In the genomic region with DNA sequence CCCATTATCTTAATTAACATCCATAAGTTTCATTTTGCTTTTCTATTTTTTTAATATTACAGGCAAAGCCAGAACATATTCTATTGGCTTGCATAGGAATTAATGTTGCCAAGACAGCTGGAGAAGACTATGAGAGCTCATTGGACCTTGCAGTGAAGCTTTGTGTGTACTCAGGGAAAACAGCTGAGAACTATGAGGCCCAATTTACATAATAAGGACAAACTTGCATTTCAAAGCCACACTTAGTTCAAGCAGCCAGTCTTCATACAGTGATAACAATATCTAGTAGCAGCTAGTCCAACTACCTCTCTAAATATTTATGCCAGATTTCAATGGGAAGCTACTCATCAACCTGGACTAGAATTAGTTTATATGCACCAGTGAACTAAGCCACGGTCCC, we compare ENCODE assay signal across 20 cellular contexts.
DNase-seq lines count a peak whose midpoint lies in the region; ATAC-seq, FAIRE-seq and TF ChIP-seq lines count a peak whose summit lies in the region.
"Had no signal": no experiment of that assay in that cellular context is flagged by ENCODE, and none has a peak within 500 bp of the region (broad histone marks: within the 10 kb centered on the region; RNA-seq: fewer than 3 reads in every experiment).

No MANE protein-coding gene starts in this region.

- FAIRE-seq in D721Med (lab: Jason Lieb, UNC), result peak; percentile 67
- FAIRE-seq: GM12878, GM18507, H54 had no signal

- H3K9me3 Mint-ChIP-seq in activated T-cell treated with anti-CD3 and anti-CD28 coated beads, Interleukin-2, amount 50 U/mL, for 72 hours, result no peaks in the 10 kb centered on the region
- H3K9me3 Mint-ChIP-seq in activated T-helper 2 cell treated with anti-CD3 and anti-CD28 coated beads, Interferon-gamma antibody, Interleukin-2, Interleukin-4, amounts not matched to agents 10 μg/mL and 5 μg/mL and 100 μg/mL, durations not matched to agents 14 hours and 24 hours and 36 hours, result no peaks in the 10 kb centered on the region
- H3K9me3 Mint-ChIP-seq: CD8-positive, alpha-beta T cell had no signal

- no peak overlapping the region for H3K27ac Mint-ChIP-seq in activated T-cell treated with anti-CD3 and anti-CD28 coated beads, Interleukin-2, amount 50 U/mL, for 72 hours
- no peak overlapping the region for H3K27ac Mint-ChIP-seq in activated T-helper 2 cell treated with anti-CD3 and anti-CD28 coated beads, Interferon-gamma antibody, Interleukin-2, Interleukin-4, amounts not matched to agents 10 μg/mL and 5 μg/mL and 100 μg/mL, durations not matched to agents 14 hours and 24 hours and 36 hours
- H3K27ac Mint-ChIP-seq: CD8-positive, alpha-beta T cell had no signal

- ATAC-seq in HG02973 (IDR thresholded peaks at IDR 0.05; ENCODE audit: unreplicated experiment) (no peak), GM21528 (IDR thresholded peaks at IDR 0.05; ENCODE audit: low FRiP score, unreplicated experiment) (no peak)
- no peak for ATAC-seq in activated T-cell treated with anti-CD3 and anti-CD28 coated beads, Interleukin-2, amount 50 U/mL, for 72 hours (replicated peaks in 1 of 2)
- ATAC-seq: CD8-positive, alpha-beta T cell; GM12878 had no signal

- no peak for TF ChIP-seq CTCF in D721Med (IDR thresholded peaks at IDR 0.05; ENCODE audit: insufficient read depth, missing control alignments)

- no peak overlapping the region for H3K4me3 Mint-ChIP-seq in activated T-cell treated with anti-CD3 and anti-CD28 coated beads, Interleukin-2, amount 50 U/mL, for 72 hours
- H3K4me3 Mint-ChIP-seq in activated T-helper 2 cell treated with anti-CD3 and anti-CD28 coated beads, Interferon-gamma antibody, Interleukin-2, Interleukin-4, amounts not matched to agents 10 μg/mL and 5 μg/mL and 100 μg/mL, durations not matched to agents 14 hours and 24 hours and 36 hours (ENCODE audit: low read depth), result no peak overlapping the region
- H3K4me3 Mint-ChIP-seq: CD8-positive, alpha-beta T cell had no signal

- H3K36me3 Mint-ChIP-seq in activated T-cell treated with anti-CD3 and anti-CD28 coated beads, Interleukin-2, amount 50 U/mL, for 72 hours (ENCODE audit: insufficient read depth in 2 of 2), result no peaks in the 10 kb centered on the region
- H3K36me3 Mint-ChIP-seq in activated T-helper 2 cell treated with anti-CD3 and anti-CD28 coated beads, Interferon-gamma antibody, Interleukin-2, Interleukin-4, amounts not matched to agents 10 μg/mL and 5 μg/mL and 100 μg/mL, durations not matched to agents 14 hours and 24 hours and 36 hours (ENCODE audit: low read depth), result no peaks in the 10 kb centered on the region
- H3K36me3 Mint-ChIP-seq: CD8-positive, alpha-beta T cell had no signal

- no peaks in the 10 kb centered on the region for H3K4me1 Mint-ChIP-seq in activated T-cell treated with anti-CD3 and anti-CD28 coated beads, Interleukin-2, amount 50 U/mL, for 72 hours (ENCODE audit: low read depth)
- H3K4me1 Mint-ChIP-seq in activated T-helper 2 cell treated with anti-CD3 and anti-CD28 coated beads, Interferon-gamma antibody, Interleukin-2, Interleukin-4, amounts not matched to agents 10 μg/mL and 5 μg/mL and 100 μg/mL, durations not matched to agents 14 hours and 24 hours and 36 hours (ENCODE audit: low read depth), result no peaks in the 10 kb centered on the region

- intact Hi-C loops in activated T-helper 2 cell treated with anti-CD3 and anti-CD28 coated beads, Interferon-gamma antibody, Interleukin-2, Interleukin-4, amounts not matched to agents 10 μg/mL and 5 μg/mL and 100 μg/mL, durations not matched to agents 14 hours and 24 hours and 36 hours (cut with micrococcal nuclease), result no loop called here

- no peaks in the 10 kb centered on the region for H3K27me3 Mint-ChIP-seq in activated T-cell treated with anti-CD3 and anti-CD28 coated beads, Interleukin-2, amount 50 U/mL, for 72 hours (ENCODE audit: low read depth)
- no peaks in the 10 kb centered on the region for H3K27me3 Mint-ChIP-seq in activated T-helper 2 cell treated with anti-CD3 and anti-CD28 coated beads, Interferon-gamma antibody, Interleukin-2, Interleukin-4, amounts not matched to agents 10 μg/mL and 5 μg/mL and 100 μg/mL, durations not matched to agents 14 hours and 24 hours and 36 hours (ENCODE audit: low read depth)

- no peak for DNase-seq in D721Med (ENCODE audit: insufficient read length, low spot score)
- peak; percentile 28 for DNase-seq in NCI-H446 treated with DMSO at 0.1 percent for 48 hours (lab: John Stamatoyannopoulos, UW)
- peak; percentile 2 for DNase-seq in astrocyte of the hippocampus (ENCODE audit: low read depth, low spot score)
- peak; percentile 3 for DNase-seq in medulla oblongata (ENCODE audit: extremely low spot score)
- DNase-seq in activated T-cell treated with anti-CD3 and anti-CD28 coated beads, Interleukin-2, amount 50 U/mL, for 72 hours, result no peak
- no peak for DNase-seq in activated T-helper 2 cell treated with anti-CD3 and anti-CD28 coated beads, Interferon-gamma antibody, Interleukin-2, Interleukin-4, amounts not matched to agents 10 μg/mL and 5 μg/mL and 100 μg/mL, durations not matched to agents 14 hours and 24 hours and 36 hours (ENCODE audit: low spot score)
- DNase-seq: BE2C; Caco-2; CD8-positive, alpha-beta T cell; DMS 273 treated with DMSO at 0.1 percent for 48 hours; DMS79; EL; GDM1; GOT3; HCEC 1CT had no signal

Comparison
In these comparisons a context has a peak if more than half of its experiments do, and no peak if none do; other contexts are left out.
1. DNase-seq: peak in NCI-H446 treated with DMSO at 0.1 percent for 48 hours (single experiment), astrocyte of the hippocampus (single experiment) and medulla oblongata (single experiment); none in D721Med (single experiment), activated T-cell treated with anti-CD3 and anti-CD28 coated beads, Interleukin-2, amount 50 U/mL, for 72 hours (0 of 2) and activated T-helper 2 cell treated with anti-CD3 and anti-CD28 coated beads, Interferon-gamma antibody, Interleukin-2, Interleukin-4, amounts not matched to agents 10 μg/mL and 5 μg/mL and 100 μg/mL, durations not matched to agents 14 hours and 24 hours and 36 hours (single experiment).